Comparison of ENCODE assay signal across 21 cellular contexts in the genomic region with DNA sequence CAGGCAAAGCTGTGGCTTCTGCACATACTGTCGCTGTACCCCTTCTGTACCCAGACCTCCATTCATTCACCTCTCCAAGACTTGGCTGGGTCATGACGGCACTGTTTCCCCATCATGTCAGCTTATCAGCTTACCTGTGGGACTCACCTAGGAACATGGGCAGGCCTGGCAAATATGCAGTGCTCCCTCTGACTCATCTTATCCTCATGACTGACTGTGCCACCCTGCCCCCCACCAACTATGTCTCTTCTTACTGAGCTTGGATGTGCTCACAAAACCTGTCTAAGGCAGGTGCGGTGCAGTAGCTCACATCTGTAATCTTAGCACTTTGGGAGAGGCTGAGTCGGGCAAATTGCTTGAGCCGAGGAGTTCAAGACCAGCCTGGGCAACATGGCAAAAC.
DNase-seq lines count a peak whose midpoint lies in the region; ATAC-seq, FAIRE-seq and TF ChIP-seq lines count a peak whose summit lies in the region.
"Had no signal": no experiment of that assay in that cellular context is flagged by ENCODE, and none has a peak within 500 bp of the region (broad histone marks: within the 10 kb centered on the region; RNA-seq: fewer than 3 reads in every experiment).

No MANE protein-coding gene starts in this region.

- H3K27ac Mint-ChIP-seq in activated naive CD4-positive, alpha-beta T cell treated with anti-CD3 and anti-CD28 coated beads, Interleukin-2, amount 50 U/mL, for 24 hours: peak overlapping the region; percentile 42
- H3K27ac Mint-ChIP-seq in brain: peak overlapping the region in 3 of 5 experiments; percentile 20 to 49 (median 44)
- peak overlapping the region; percentile 85 for H3K27ac Mint-ChIP-seq in memory B cell
- H3K27ac Mint-ChIP-seq: natural killer cell had no signal

- no peaks in the 10 kb centered on the region for H3K27me3 Mint-ChIP-seq in activated naive CD4-positive, alpha-beta T cell treated with anti-CD3 and anti-CD28 coated beads, Interleukin-2, amount 50 U/mL, for 24 hours
- H3K27me3 Mint-ChIP-seq in brain (no peaks in the 10 kb centered on the region), memory B cell (no peaks in the 10 kb centered on the region)
- H3K27me3 Mint-ChIP-seq: CD4-positive, alpha-beta memory T cell; progenitor cell of endocrine pancreas had no signal

- no peak overlapping the region for H3K4me3 Mint-ChIP-seq in activated naive CD4-positive, alpha-beta T cell treated with anti-CD3 and anti-CD28 coated beads, Interleukin-2, amount 50 U/mL, for 24 hours
- H3K4me3 Mint-ChIP-seq in brain (no peak overlapping the region), memory B cell (no peak overlapping the region)
- H3K4me3 Mint-ChIP-seq: CD4-positive, alpha-beta memory T cell; natural killer cell had no signal

- no peak for ATAC-seq in memory B cell (ENCODE audit: low read depth)
- ATAC-seq in HepG2: no peak
- ATAC-seq: A549, natural killer cell had no signal

- TF ChIP-seq EP300 in HepG2 (IDR thresholded peaks at IDR 0.05; ENCODE audit: low read depth in 2 of 2, low read length in 2 of 2) (no peak), HepG2 (CRISPR knock-in tag; IDR thresholded peaks at IDR 0.05; ENCODE audit: borderline replicate concordance) (no peak)

- intact Hi-C loops in HepG2 (cut with micrococcal nuclease; ENCODE audit: unreplicated experiment): no loop called here

- no peaks in the 10 kb centered on the region for H4K20me1 ChIP-seq in HepG2 (ENCODE audit: insufficient read depth, low read length)

- POLR2A ChIA-PET in HepG2 (lab: Yijun Ruan, JAX): no interaction called here

- H3K9me3 ChIP-seq in HepG2 (ENCODE audit: low read length): no peaks in the 10 kb centered on the region
- H3K9me3 ChIP-seq: A549, esophagus muscularis mucosa, SJSA1 had no signal

- no TSS peak for BruUV-seq in HepG2 (replicated peaks; lab: Mats Ljungman, UMichigan)

- H3K36me3 Mint-ChIP-seq in activated naive CD4-positive, alpha-beta T cell treated with anti-CD3 and anti-CD28 coated beads, Interleukin-2, amount 50 U/mL, for 24 hours: peaks cover 5% of the 10 kb centered on the region
- H3K36me3 Mint-ChIP-seq in brain: peaks cover 20% of the 10 kb centered on the region
- peaks cover 30% of the 10 kb centered on the region for H3K36me3 Mint-ChIP-seq in memory B cell

- TF ChIP-seq CTCF in brain (conservative IDR thresholded peaks at IDR 0.05): no peak
- no peak for TF ChIP-seq CTCF in HepG2 (CRISPR knock-in tag; IDR thresholded peaks at IDR 0.05)

- no peak for TF ChIP-seq POLR2A in HepG2 (IDR thresholded peaks at IDR 0.05; ENCODE audit: insufficient read depth in 1 of 2, low read depth in 2 of 2, low read length in 2 of 2)

- CTCF ChIA-PET in HepG2 (lab: Yijun Ruan, JAX; ENCODE audit: low intra/inter-chr PET ratio, low total read pairs): no interaction called here

- H3K36me3 ChIP-seq in HepG2 (replicated peaks in 1 of 2; ENCODE audit: control insufficient read depth in 1 of 2, insufficient read depth in 2 of 2, low read length in 2 of 2): peaks cover 8 to 46% of the 10 kb centered on the region in 2 experiments
- H3K36me3 ChIP-seq: SJSA1 had no signal

- H3K9me3 Mint-ChIP-seq in activated naive CD4-positive, alpha-beta T cell treated with anti-CD3 and anti-CD28 coated beads, Interleukin-2, amount 50 U/mL, for 24 hours: no peaks in the 10 kb centered on the region
- H3K9me3 Mint-ChIP-seq in brain: no peaks in the 10 kb centered on the region
- no peaks in the 10 kb centered on the region for H3K9me3 Mint-ChIP-seq in memory B cell
- H3K9me3 Mint-ChIP-seq: CD4-positive, alpha-beta memory T cell; natural killer cell had no signal

- no peak overlapping the region for H3K4me2 ChIP-seq in HepG2 (ENCODE audit: low read depth, low read length)
- H3K4me2 ChIP-seq: A549 had no signal

- H3K27me3 ChIP-seq in HepG2 (ENCODE audit: control insufficient read depth in 1 of 2, insufficient read depth in 2 of 2, low read length in 2 of 2): no peaks in the 10 kb centered on the region
- H3K27me3 ChIP-seq: esophagus muscularis mucosa, SJSA1 had no signal

- in situ Hi-C loops in HepG2 (cut with HindIII; ENCODE audit: extremely low pct_ligation_motif_present, low pct_unique_long_range_greater_than_20kb): no loop called here

- peaks cover 38% of the 10 kb centered on the region for H3K4me1 ChIP-seq in HepG2 (ENCODE audit: insufficient read depth, low read length)

- DNase-seq in activated naive CD4-positive, alpha-beta T cell treated with Interleukin-2 at 50 U/mL for 16 hours: no peak
- DNase-seq in memory B cell (ENCODE audit: low spot score in 2 of 2): no peak
- DNase-seq in OCI-M1 (lab: John Stamatoyannopoulos, UW): no peak
- DNase-seq in COLO668 (lab: John Stamatoyannopoulos, UW; ENCODE audit: unreplicated experiment): no peak
- DNase-seq in HepG2 (ENCODE audit: low spot score): no peak
- DNase-seq in activated CD8-positive, alpha-beta memory T cell treated with anti-CD3 and anti-CD28 coated beads, Interleukin-2, amount 50 U/mL, for 4 hours: no peak
- DNase-seq: activated CD8-positive, alpha-beta memory T cell treated with anti-CD3 and anti-CD28 coated beads for 24 hours; CD4-positive, alpha-beta memory T cell; MV-4-11; natural killer cell; NCI-H2081; NCI-H510A treated with DMSO at 0.1 percent for 48 hours; T-helper 9 cell had no signal

- H3K4me3 ChIP-seq in HepG2 (replicated peaks in 1 of 3; ENCODE audit: insufficient read depth in 1 of 3, low read depth in 2 of 3, low read length in 3 of 3): no peak overlapping the region
- H3K4me3 ChIP-seq: A549, esophagus muscularis mucosa, lung, SJSA1 had no signal

- 96% methylated on average over 5 of the region's 5 CpGs for WGBS in HepG2 (ENCODE audit: low lambda C conversion rate)

- H3K27ac ChIP-seq in HepG2 (ENCODE audit: extremely low read length, insufficient read depth, low read length): no peak overlapping the region
- H3K27ac ChIP-seq: A549, esophagus muscularis mucosa, SJSA1 had no signal

- no peak for TF ChIP-seq RAD21 in HepG2 (CRISPR knock-in tag; IDR thresholded peaks at IDR 0.05)

- H2AFZ ChIP-seq in HepG2 (ENCODE audit: low read length): no peak overlapping the region

- no peak for FAIRE-seq in HepG2 (lab: Jason Lieb, UNC)
- FAIRE-seq: A549, H1 had no signal

- no peak overlapping the region for H3K9ac ChIP-seq in HepG2 (ENCODE audit: insufficient read depth, low read depth, low read length)

- peaks cover 46% of the 10 kb centered on the region for H3K4me1 Mint-ChIP-seq in activated naive CD4-positive, alpha-beta T cell treated with anti-CD3 and anti-CD28 coated beads, Interleukin-2, amount 50 U/mL, for 24 hours
- peaks cover 68% of the 10 kb centered on the region for H3K4me1 Mint-ChIP-seq in brain
- peaks cover 41% of the 10 kb centered on the region for H3K4me1 Mint-ChIP-seq in memory B cell

- peaks cover 5% of the 10 kb centered on the region for H3K79me2 ChIP-seq in HepG2 (ENCODE audit: insufficient read depth, low read length)

TF ChIP-seq in HepG2, 621 proteins besides CTCF, POLR2A, EP300 and RAD21:
- TF ChIP-seq ZNF547 (CRISPR knock-in tag; IDR thresholded peaks at IDR 0.05) (no peak), KDM4B (CRISPR knock-in tag; IDR thresholded peaks at IDR 0.05) (no peak), ELF3 (CRISPR knock-in tag; IDR thresholded peaks at IDR 0.05) (no peak), SIX1 (CRISPR knock-in tag; IDR thresholded peaks at IDR 0.05; ENCODE audit: borderline replicate concordance) (no peak)
- TF ChIP-seq, protein P1, sequence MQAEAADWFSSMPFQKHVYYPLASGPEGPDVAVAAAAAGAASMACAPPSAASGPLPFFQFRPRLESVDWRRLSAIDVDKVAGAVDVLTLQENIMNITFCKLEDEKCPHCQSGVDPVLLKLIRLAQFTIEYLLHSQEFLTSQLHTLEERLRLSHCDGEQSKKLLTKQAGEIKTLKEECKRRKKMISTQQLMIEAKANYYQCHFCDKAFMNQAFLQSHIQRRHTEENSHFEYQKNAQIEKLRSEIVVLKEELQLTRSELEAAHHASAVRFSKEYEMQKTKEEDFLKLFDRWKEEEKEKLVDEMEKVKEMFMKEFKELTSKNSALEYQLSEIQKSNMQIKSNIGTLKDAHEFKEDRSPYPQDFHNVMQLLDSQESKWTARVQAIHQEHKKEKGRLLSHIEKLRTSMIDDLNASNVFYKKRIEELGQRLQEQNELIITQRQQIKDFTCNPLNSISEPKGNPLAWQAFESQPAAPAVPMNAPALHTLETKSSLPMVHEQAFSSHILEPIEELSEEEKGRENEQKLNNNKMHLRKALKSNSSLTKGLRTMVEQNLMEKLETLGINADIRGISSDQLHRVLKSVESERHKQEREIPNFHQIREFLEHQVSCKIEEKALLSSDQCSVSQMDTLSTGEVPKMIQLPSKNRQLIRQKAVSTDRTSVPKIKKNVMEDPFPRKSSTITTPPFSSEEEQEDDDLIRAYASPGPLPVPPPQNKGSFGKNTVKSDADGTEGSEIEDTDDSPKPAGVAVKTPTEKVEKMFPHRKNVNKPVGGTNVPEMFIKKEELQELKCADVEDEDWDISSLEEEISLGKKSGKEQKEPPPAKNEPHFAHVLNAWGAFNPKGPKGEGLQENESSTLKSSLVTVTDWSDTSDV (CRISPR knock-in tag; IDR thresholded peaks at IDR 0.05): no peak
